ENCODE assay signal across 10 cellular contexts in the genomic region with DNA sequence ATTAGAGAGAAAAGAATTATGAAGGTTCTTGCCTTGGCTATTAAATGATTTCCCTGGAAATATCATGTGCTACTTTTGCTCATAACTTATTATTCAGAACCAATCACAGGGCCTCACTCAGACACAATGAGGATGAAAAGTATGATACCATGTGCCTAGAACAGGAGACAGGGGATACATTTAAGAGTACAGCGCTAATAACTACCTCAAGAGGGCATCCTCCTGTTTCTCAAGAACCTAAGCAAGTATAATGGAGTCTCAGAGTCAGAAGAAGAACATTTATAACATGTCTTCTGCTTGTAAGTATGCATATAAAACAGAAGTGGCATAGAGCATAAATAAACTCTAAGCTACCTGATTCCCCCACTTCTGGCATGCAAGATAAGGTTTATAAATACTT.
DNase-seq lines count a peak whose midpoint lies in the region; ATAC-seq and TF ChIP-seq lines count a peak whose summit lies in the region.
"Had no signal": no experiment of that assay in that cellular context is flagged by ENCODE, and none has a peak within 500 bp of the region (broad histone marks: within the 10 kb centered on the region; RNA-seq: fewer than 3 reads in every experiment).

No MANE protein-coding gene starts in this region.

- H3K4me3 Mint-ChIP-seq in nephron progenitor cell: no peak overlapping the region
- H3K4me3 Mint-ChIP-seq in effector memory CD8-positive, alpha-beta T cell: no peak overlapping the region

- H3K27me3 Mint-ChIP-seq in nephron progenitor cell (ENCODE audit: low read depth, poor library complexity): no peaks in the 10 kb centered on the region
- H3K27me3 Mint-ChIP-seq in effector memory CD8-positive, alpha-beta T cell: no peaks in the 10 kb centered on the region

- TF ChIP-seq CTCF in NB4 (IDR thresholded peaks at IDR 0.05; ENCODE audit: low read depth, low read length) (no peak), cardiac fibroblast (IDR thresholded peaks at IDR 0.05; ENCODE audit: low read depth, low read length) (peak; percentile 58), nephron progenitor cell (IDR thresholded peaks at IDR 0.05) (peak; percentile 33)

- H3K9me3 Mint-ChIP-seq in nephron progenitor cell: peaks cover 34% of the 10 kb centered on the region
- peaks cover 0 to 17% of the 10 kb centered on the region in 2 donors for H3K9me3 Mint-ChIP-seq in effector memory CD8-positive, alpha-beta T cell

- no peak for TF ChIP-seq POLR2A in NB4 (IDR thresholded peaks at IDR 0.05; ENCODE audit: extremely low read depth, insufficient read length)

- H3K36me3 Mint-ChIP-seq in nephron progenitor cell (ENCODE audit: low read depth): peaks cover 16% of the 10 kb centered on the region
- no peaks in the 10 kb centered on the region for H3K36me3 Mint-ChIP-seq in effector memory CD8-positive, alpha-beta T cell (ENCODE audit: insufficient read depth)

- H3K4me3 ChIP-seq in NB4 (ENCODE audit: low read depth, low read length) (no peak overlapping the region), cardiac fibroblast (replicated peaks in 1 of 2; ENCODE audit: low read depth in 2 of 2, low read length in 2 of 2) (no peak overlapping the region)

- DNase-seq in EL: peak; percentile 54
- DNase-seq in NB4 (ENCODE audit: low read depth): peak; percentile 25
- DNase-seq in cardiac fibroblast (ENCODE audit: low read depth in 2 of 2): peak; percentile 85 to 88
- no peak for DNase-seq in nephron progenitor cell
- DNase-seq in stimulated activated CD4-positive, alpha-beta T cell treated with anti-CD3 and anti-CD28 coated beads, Interleukin-4, amount 100 ng/mL, for 4 hours: no peak
- DNase-seq in effector memory CD8-positive, alpha-beta T cell: no peak
- no peak for DNase-seq in stimulated activated naive CD4-positive, alpha-beta T cell (lab: John Stamatoyannopoulos, UW)
- DNase-seq: amygdala, NCI-H446 had no signal

- H3K27ac Mint-ChIP-seq in nephron progenitor cell: no peak overlapping the region
- no peak overlapping the region for H3K27ac Mint-ChIP-seq in effector memory CD8-positive, alpha-beta T cell

- no peak for ATAC-seq in GM19035 (IDR thresholded peaks at IDR 0.05; ENCODE audit: unreplicated experiment)
- no peak for ATAC-seq in effector memory CD8-positive, alpha-beta T cell (replicated peaks)

- peaks cover 5% of the 10 kb centered on the region for H3K4me1 Mint-ChIP-seq in nephron progenitor cell
- H3K4me1 Mint-ChIP-seq in effector memory CD8-positive, alpha-beta T cell (ENCODE audit: low read depth in 2 of 2): no peaks in the 10 kb centered on the region

Comparison
In these comparisons a context has a peak if more than half of its experiments do, and no peak if none do; other contexts are left out.
1. DNase-seq: peak in EL (single experiment), NB4 (single experiment) and cardiac fibroblast (2 of 2); none in nephron progenitor cell (single experiment), stimulated activated CD4-positive, alpha-beta T cell treated with anti-CD3 and anti-CD28 coated beads, Interleukin-4, amount 100 ng/mL, for 4 hours (0 of 2), effector memory CD8-positive, alpha-beta T cell (0 of 3) and stimulated activated naive CD4-positive, alpha-beta T cell (0 of 6).